1 cellular context compared by ENCODE assay signal in the genomic region with DNA sequence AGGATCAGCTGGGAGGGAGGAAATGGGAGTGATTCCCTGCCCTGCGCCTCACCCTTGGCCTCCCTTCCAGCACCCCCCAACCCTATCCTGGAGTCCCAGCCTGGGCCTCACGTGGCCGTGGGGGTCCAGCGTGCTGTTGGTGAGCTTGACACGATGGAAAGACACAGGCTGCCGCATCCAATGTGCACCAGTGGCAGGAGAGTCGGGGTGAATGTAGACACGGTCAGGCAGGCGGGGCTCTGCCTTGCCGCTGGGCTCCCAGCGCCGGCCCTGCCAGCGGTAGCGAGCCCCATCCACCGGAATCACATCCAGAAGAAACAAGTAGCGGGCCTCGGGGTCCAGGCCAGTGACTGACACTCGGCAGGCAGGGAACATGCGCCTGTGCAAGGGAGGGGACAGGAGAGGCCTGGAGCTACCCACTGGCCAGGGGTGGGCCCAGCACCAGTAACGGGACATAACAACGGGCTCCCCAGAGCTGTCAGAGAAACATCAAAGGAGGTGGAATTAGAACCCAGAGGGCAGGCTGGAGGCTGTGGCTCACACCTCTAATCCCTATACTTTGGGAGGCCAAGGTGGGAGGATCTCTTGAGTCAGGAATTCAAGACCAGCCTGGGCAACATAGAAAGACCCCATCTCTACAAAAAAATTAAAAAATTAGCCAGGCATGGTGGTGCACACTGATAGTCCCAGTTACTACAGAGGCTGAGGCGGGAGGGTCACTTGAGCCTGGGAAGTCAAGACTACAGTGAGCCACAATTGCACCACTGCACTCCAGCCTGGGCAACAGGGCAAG.
A peak's percentile ranks its signal among the peaks of the same experiment; 100 is the strongest.
TF ChIP-seq lines count a peak whose summit lies in the region.

No MANE protein-coding gene starts in this region.

TF ChIP-seq in K562, 482 proteins besides CTCF, POLR2A, EP300 and RAD21:
- TF ChIP-seq, protein P1, sequence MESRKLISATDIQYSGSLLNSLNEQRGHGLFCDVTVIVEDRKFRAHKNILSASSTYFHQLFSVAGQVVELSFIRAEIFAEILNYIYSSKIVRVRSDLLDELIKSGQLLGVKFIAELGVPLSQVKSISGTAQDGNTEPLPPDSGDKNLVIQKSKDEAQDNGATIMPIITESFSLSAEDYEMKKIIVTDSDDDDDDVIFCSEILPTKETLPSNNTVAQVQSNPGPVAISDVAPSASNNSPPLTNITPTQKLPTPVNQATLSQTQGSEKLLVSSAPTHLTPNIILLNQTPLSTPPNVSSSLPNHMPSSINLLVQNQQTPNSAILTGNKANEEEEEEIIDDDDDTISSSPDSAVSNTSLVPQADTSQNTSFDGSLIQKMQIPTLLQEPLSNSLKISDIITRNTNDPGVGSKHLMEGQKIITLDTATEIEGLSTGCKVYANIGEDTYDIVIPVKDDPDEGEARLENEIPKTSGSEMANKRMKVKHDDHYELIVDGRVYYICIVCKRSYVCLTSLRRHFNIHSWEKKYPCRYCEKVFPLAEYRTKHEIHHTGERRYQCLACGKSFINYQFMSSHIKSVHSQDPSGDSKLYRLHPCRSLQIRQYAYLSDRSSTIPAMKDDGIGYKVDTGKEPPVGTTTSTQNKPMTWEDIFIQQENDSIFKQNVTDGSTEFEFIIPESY (CRISPR knock-in tag; IDR thresholded peaks at IDR 0.05), result peak; percentile 42; the same call in 1 of the 2 replicates
- TF ChIP-seq POLR2G (IDR thresholded peaks at IDR 0.05; ENCODE audit: low read depth, low read length) (0 out of 2 replicates have a peak, but pooled peaks have one; percentile 38), OTX1 (CRISPR knock-in tag; IDR thresholded peaks at IDR 0.05) (no peak)
TF ChIP-seq in K562: peak in this region for 2.
